ENCODE assay signal across 15 cellular contexts in the genomic region with DNA sequence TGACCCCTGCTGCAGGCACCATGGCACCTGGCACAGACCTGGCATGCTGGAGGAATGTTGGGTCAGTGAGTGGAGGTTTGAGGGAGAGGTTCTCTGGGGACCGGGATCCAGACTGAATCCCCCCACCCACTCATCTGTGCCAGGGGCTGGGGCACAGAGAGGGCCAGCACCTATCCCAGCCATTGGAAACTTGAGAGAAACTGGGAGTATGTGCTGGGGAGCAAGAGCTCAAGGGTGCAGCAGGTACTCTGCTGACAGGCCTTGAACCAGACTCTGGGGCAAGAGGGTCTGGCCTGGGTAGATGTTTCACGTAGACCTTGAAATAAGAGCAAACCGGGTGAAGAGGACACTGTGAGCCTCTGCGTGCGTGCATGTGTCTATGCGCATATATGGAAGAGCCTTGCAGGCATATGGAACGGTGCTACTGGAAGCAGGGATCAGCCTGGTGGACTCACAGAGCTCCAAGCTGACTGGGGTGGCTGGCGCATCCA. TPM values are rescaled to one million over a fixed set of nuclear protein-coding genes. Genes with fewer than 3 reads are reported as not detected.
"Had no signal": no experiment of that assay in that cellular context is flagged by ENCODE, and none has a peak within 500 bp of the region (broad histone marks: within the 10 kb centered on the region; RNA-seq: fewer than 3 reads in every experiment).

No MANE protein-coding gene starts in this region.

- H3K27me3 Mint-ChIP-seq: activated CD8-positive, alpha-beta memory T cell treated with anti-CD3 and anti-CD28 coated beads, Interleukin-2, amount 10 ng/mL, durations not matched to agents 7 days and 5 days had no signal

- H3K4me1 Mint-ChIP-seq: activated CD8-positive, alpha-beta memory T cell treated with anti-CD3 and anti-CD28 coated beads, Interleukin-2, amount 10 ng/mL, durations not matched to agents 7 days and 5 days; activated naive CD8-positive, alpha-beta T cell treated with anti-CD3 and anti-CD28 coated beads, Interleukin-2, amount 50 U/mL, for 24 hours; stimulated activated naive B cell treated with anti-CD40 and anti-IgM and Interleukin-4, amounts not matched to agents 10 μg/mL and 1 μg/mL and 100 μg/mL, for 72 hours had no signal

- H3K27ac ChIP-seq: ascending aorta, spleen, vagina had no signal

- H3K4me3 Mint-ChIP-seq: activated CD8-positive, alpha-beta memory T cell treated with anti-CD3 and anti-CD28 coated beads, Interleukin-2, amount 10 ng/mL, durations not matched to agents 7 days and 5 days; activated naive CD8-positive, alpha-beta T cell treated with anti-CD3 and anti-CD28 coated beads, Interleukin-2, amount 50 U/mL, for 24 hours; stimulated activated naive B cell treated with anti-CD40 and anti-IgM and Interleukin-4, amounts not matched to agents 10 μg/mL and 1 μg/mL and 100 μg/mL, for 72 hours; T-helper 2 cell treated with Interferon-gamma antibody and Interleukin-4, amounts not matched to agents 5 μg/mL and 100 μg/mL, for 36 hours had no signal

- H3K27me3 ChIP-seq: ascending aorta, heart left ventricle, vagina had no signal

- H3K27ac Mint-ChIP-seq: activated CD8-positive, alpha-beta memory T cell treated with anti-CD3 and anti-CD28 coated beads, Interleukin-2, amount 10 ng/mL, durations not matched to agents 7 days and 5 days; activated naive CD8-positive, alpha-beta T cell treated with anti-CD3 and anti-CD28 coated beads, Interleukin-2, amount 50 U/mL, for 24 hours; stimulated activated naive B cell treated with anti-CD40 and anti-IgM and Interleukin-4, amounts not matched to agents 10 μg/mL and 1 μg/mL and 100 μg/mL, for 72 hours; T-helper 2 cell treated with Interferon-gamma antibody and Interleukin-4, amounts not matched to agents 5 μg/mL and 100 μg/mL, for 36 hours had no signal

- H3K4me1 ChIP-seq: ascending aorta, spleen, vagina had no signal

- H3K4me3 ChIP-seq: ascending aorta, heart left ventricle, spleen, vagina had no signal

- H3K36me3 Mint-ChIP-seq: activated CD8-positive, alpha-beta memory T cell treated with anti-CD3 and anti-CD28 coated beads, Interleukin-2, amount 10 ng/mL, durations not matched to agents 7 days and 5 days; stimulated activated naive B cell treated with anti-CD40 and anti-IgM and Interleukin-4, amounts not matched to agents 10 μg/mL and 1 μg/mL and 100 μg/mL, for 72 hours had no signal

- DNase-seq: activated CD4-positive, alpha-beta T cell treated with anti-CD3 and anti-CD28 coated beads, Interleukin-2, amount 50 U/mL, for 4 hours; activated CD8-positive, alpha-beta memory T cell treated with anti-CD3 and anti-CD28 coated beads, Interleukin-2, amount 10 ng/mL, durations not matched to agents 7 days and 5 days; activated naive CD8-positive, alpha-beta T cell treated with anti-CD3 and anti-CD28 coated beads, Interleukin-2, amount 50 U/mL, for 24 hours; activated T-cell treated with anti-CD3 and anti-CD28 coated beads, Interleukin-2, amount 50 U/mL, for 48 hours; effector CD4-positive, alpha-beta T cell; foreskin melanocyte; mesenchymal stem cell; stimulated activated CD4-positive, alpha-beta T cell treated with anti-CD3 and anti-CD28 coated beads, Interleukin-2, amount 100 ng/mL, for 24 hours; stimulated activated naive B cell treated with anti-CD40 and anti-IgM and Interleukin-4, amounts not matched to agents 10 μg/mL and 1 μg/mL and 100 μg/mL, for 72 hours had no signal

- H3K9me3 ChIP-seq: ascending aorta, heart left ventricle, spleen, vagina had no signal

- H3K9me3 Mint-ChIP-seq: activated naive CD8-positive, alpha-beta T cell treated with anti-CD3 and anti-CD28 coated beads, Interleukin-2, amount 50 U/mL, for 24 hours; stimulated activated naive B cell treated with anti-CD40 and anti-IgM and Interleukin-4, amounts not matched to agents 10 μg/mL and 1 μg/mL and 100 μg/mL, for 72 hours; T-helper 2 cell treated with Interferon-gamma antibody and Interleukin-4, amounts not matched to agents 5 μg/mL and 100 μg/mL, for 36 hours had no signal

- H3K36me3 ChIP-seq: ascending aorta, heart left ventricle, spleen, vagina had no signal

- ATAC-seq: activated CD8-positive, alpha-beta memory T cell treated with anti-CD3 and anti-CD28 coated beads, Interleukin-2, amount 10 ng/mL, durations not matched to agents 7 days and 5 days; activated naive CD8-positive, alpha-beta T cell treated with anti-CD3 and anti-CD28 coated beads, Interleukin-2, amount 50 U/mL, for 24 hours; left lobe of liver; stimulated activated naive B cell treated with anti-CD40 and anti-IgM and Interleukin-4, amounts not matched to agents 10 μg/mL and 1 μg/mL and 100 μg/mL, for 72 hours had no signal

RNA-seq across cellular contexts. Expression of a gene that starts 8.8 kb away (rescaled TPM):
- total RNA-seq: activated CD8-positive, alpha-beta memory T cell treated with anti-CD3 and anti-CD28 coated beads, Interleukin-2, amount 10 ng/mL, durations not matched to agents 7 days and 5 days; left lobe of liver had no signal
